ENCODE assay signal across 8 cellular contexts in genomic region chr4:189904420-189905027, GRCh38. TPM values are rescaled to one million over a fixed set of nuclear protein-coding genes. Genes with fewer than 3 reads are reported as not detected.
DNase-seq lines count a peak whose midpoint lies in the region; ATAC-seq and TF ChIP-seq lines count a peak whose summit lies in the region.
"Not testable (repeated sequence)": the region's sequence is repeated elsewhere in the genome, so short reads cannot be mapped to it uniquely, and the experiment has no call there.

No MANE protein-coding gene starts in this region.

- not testable (repeated sequence) for H3K4me3 ChIP-seq in MM.1S (ENCODE audit: low read length); sigmoid colon

- TF ChIP-seq POLR2A in sigmoid colon (IDR thresholded peaks at IDR 0.05): not testable (repeated sequence)

- not testable (repeated sequence) for H3K4me1 ChIP-seq in MM.1S (ENCODE audit: low read length); sigmoid colon

- POLR2A ChIA-PET in activated CD8-positive, alpha-beta T cell treated with anti-CD3 and anti-CD28 coated beads, Interleukin-2, amount 10 ng/mL, durations not matched to agents 7 days and 5 days (lab: Charles Lee): not testable (repeated sequence)

- intact Hi-C loops in sigmoid colon (cut with DNase I): not testable (repeated sequence)

- not testable (repeated sequence) for H3K27ac ChIP-seq in MM.1S (ENCODE audit: low read length); sigmoid colon

- H3K4me1 Mint-ChIP-seq in activated CD8-positive, alpha-beta T cell treated with anti-CD3 and anti-CD28 coated beads, Interleukin-2, amount 10 ng/mL, durations not matched to agents 7 days and 5 days (ENCODE audit: low read depth): not testable (repeated sequence)

- H3K79me2 ChIP-seq in MM.1S (ENCODE audit: low read length): not testable (repeated sequence)

- not testable (repeated sequence) for H3K4me3 Mint-ChIP-seq in activated CD8-positive, alpha-beta T cell treated with anti-CD3 and anti-CD28 coated beads, Interleukin-2, amount 10 ng/mL, durations not matched to agents 7 days and 5 days

- not testable (repeated sequence) for H3K9ac ChIP-seq in MM.1S (ENCODE audit: low read length)

- in situ Hi-C loops in ACHN (cut with HindIII; ENCODE audit: low pct_ligation_motif_present, low pct_unique_long_range_greater_than_20kb, low sequenced_read_pairs): not testable (repeated sequence)

- ATAC-seq in GM18502 (IDR thresholded peaks at IDR 0.05; ENCODE audit: poor library complexity, unreplicated experiment): peak; percentile 74
- ATAC-seq in HG02759 (IDR thresholded peaks at IDR 0.05; ENCODE audit: unreplicated experiment): peak; percentile 90
- ATAC-seq in activated CD8-positive, alpha-beta T cell treated with anti-CD3 and anti-CD28 coated beads, Interleukin-2, amount 10 ng/mL, durations not matched to agents 7 days and 5 days: peak; percentile 60

- H3K9me3 Mint-ChIP-seq in activated CD8-positive, alpha-beta T cell treated with anti-CD3 and anti-CD28 coated beads, Interleukin-2, amount 10 ng/mL, durations not matched to agents 7 days and 5 days (ENCODE audit: insufficient read depth): not testable (repeated sequence)

- not testable (repeated sequence) for H3K4me2 ChIP-seq in MM.1S (ENCODE audit: low read depth, low read length)

- not testable (repeated sequence) for H3K36me3 Mint-ChIP-seq in activated CD8-positive, alpha-beta T cell treated with anti-CD3 and anti-CD28 coated beads, Interleukin-2, amount 10 ng/mL, durations not matched to agents 7 days and 5 days (ENCODE audit: low read depth)

- H3K9me2 ChIP-seq in MM.1S (replicated peaks; ENCODE audit: insufficient read depth, low read length): not testable (repeated sequence)

- not testable (repeated sequence) for H3F3A ChIP-seq in MM.1S (ENCODE audit: insufficient read depth, low read length)

- TF ChIP-seq CTCF in MM.1S (IDR thresholded peaks at IDR 0.05; ENCODE audit: low read length) (peak; percentile 45), sigmoid colon (IDR thresholded peaks at IDR 0.05) (peak in 3 of 4 experiments; percentile 45 to 61 (median 54))

- H3K27ac Mint-ChIP-seq in activated CD8-positive, alpha-beta T cell treated with anti-CD3 and anti-CD28 coated beads, Interleukin-2, amount 10 ng/mL, durations not matched to agents 7 days and 5 days: not testable (repeated sequence)

- H2AFZ ChIP-seq in MM.1S (ENCODE audit: low read length): not testable (repeated sequence)

- not testable (repeated sequence) for TF ChIP-seq EP300 in sigmoid colon (IDR thresholded peaks at IDR 0.05)

- peaks cover 12% of the 10 kb centered on the region for H3K27me3 Mint-ChIP-seq in activated CD8-positive, alpha-beta T cell treated with anti-CD3 and anti-CD28 coated beads, Interleukin-2, amount 10 ng/mL, durations not matched to agents 7 days and 5 days (ENCODE audit: low read depth)

- WGBS in sigmoid colon, 2 donors: 29 to 39% methylated on average over 6 of the region's 6 CpGs

- H3K27me3 ChIP-seq in MM.1S (replicated peaks; ENCODE audit: insufficient read depth, low read length); sigmoid colon: not testable (repeated sequence)

- not testable (repeated sequence) for H3K9me3 ChIP-seq in MM.1S (replicated peaks; ENCODE audit: insufficient read depth, low read length); sigmoid colon

- DNase-seq in ACHN: peak; percentile 52
- DNase-seq in MM.1S: peak; percentile 35
- DNase-seq in activated CD8-positive, alpha-beta T cell treated with anti-CD3 and anti-CD28 coated beads, Interleukin-2, amount 10 ng/mL, durations not matched to agents 7 days and 5 days: peak; percentile 66
- DNase-seq in dermis blood vessel endothelial cell: peak; percentile 78
- DNase-seq in iris pigment epithelial cell (ENCODE audit: low read depth): peak; percentile 71
- DNase-seq in sigmoid colon: not testable (repeated sequence)

- H3K36me3 ChIP-seq in MM.1S (replicated peaks; ENCODE audit: insufficient read depth, low read length); sigmoid colon: not testable (repeated sequence)

- not testable (repeated sequence) for H4K20me1 ChIP-seq in MM.1S (ENCODE audit: insufficient read depth, low read length)

- CTCF ChIA-PET in activated CD8-positive, alpha-beta T cell treated with anti-CD3 and anti-CD28 coated beads, Interleukin-2, amount 10 ng/mL, durations not matched to agents 7 days and 5 days (lab: Charles Lee): interaction anchor here (1.2 to 2.1 kb wide), 3 partner anchors 29 to 1352 kb away, joined by 3 to 4 read pairs (median 3); no protein-coding TSS in a partner anchor

RNA-seq across cellular contexts. Expression of gene FRG1, which starts 36.1 kb away (rescaled TPM):
- total RNA-seq in activated CD8-positive, alpha-beta T cell treated with anti-CD3 and anti-CD28 coated beads, Interleukin-2, amount 10 ng/mL, durations not matched to agents 7 days and 5 days: 10 to 100 TPM; 55.3 to 57.8 TPM
- total RNA-seq in dermis blood vessel endothelial cell: 47.0 and 47.9 TPM in 2 replicates
- 10 to 100 TPM; 38.0 to 52.3 (median 47.3) TPM for total RNA-seq in sigmoid colon
- 10 to 100 TPM; 31.2 to 39.3 (median 34.9) TPM for polyA plus RNA-seq in sigmoid colon
